In the genomic region with DNA sequence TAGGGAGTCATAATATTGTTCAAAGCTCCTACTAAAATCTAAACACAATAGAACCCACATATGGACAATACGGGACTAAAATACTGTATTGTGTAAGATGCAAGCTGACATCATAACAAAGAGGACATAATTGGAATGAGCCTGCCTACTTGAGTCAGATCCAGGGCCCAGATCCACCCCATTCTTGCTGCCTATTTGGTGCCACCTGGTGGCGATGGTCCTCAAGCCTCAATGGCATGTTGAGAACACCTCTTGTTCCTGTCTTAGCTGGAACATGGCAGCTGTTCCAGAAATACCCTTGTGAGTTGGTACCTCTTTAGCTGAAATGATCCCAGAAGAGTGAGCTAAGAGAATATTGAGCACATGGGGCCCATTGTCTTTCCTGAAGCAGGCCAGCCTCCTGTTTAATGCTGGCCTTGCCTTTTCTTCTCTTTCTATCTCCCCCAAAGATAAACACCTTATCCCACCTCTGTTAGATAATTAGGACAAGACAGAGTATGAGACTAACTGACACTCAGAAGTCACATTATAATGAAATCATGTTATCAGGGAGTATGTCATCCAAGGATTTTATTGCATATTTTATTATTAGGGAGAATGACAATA, we compare ENCODE assay signal across 8 cellular contexts.
DNase-seq lines count a peak whose midpoint lies in the region; ATAC-seq and TF ChIP-seq lines count a peak whose summit lies in the region.

No MANE protein-coding gene starts in this region.

- no peaks in the 10 kb centered on the region for H3K4me1 ChIP-seq in thyroid gland

- 35 to 39% methylated on average over 2 of the region's 2 CpGs for WGBS in thyroid gland, 2 donors

- peak in 3 of 6 experiments; percentile 21 to 52 (median 32) for TF ChIP-seq CTCF in thyroid gland (IDR thresholded peaks at IDR 0.05)

- intact Hi-C loops in thyroid gland (cut with DNase I): loop anchor here (10.0 kb wide), 1 partner anchor 867 kb away; no protein-coding TSS in a partner anchor

- H3K27me3 ChIP-seq in thyroid gland: no peaks in the 10 kb centered on the region

- TF ChIP-seq POLR2A in thyroid gland (IDR thresholded peaks at IDR 0.05): no peak

- no peaks in the 10 kb centered on the region for H3K36me3 ChIP-seq in thyroid gland

- ATAC-seq in GM19397 (IDR thresholded peaks at IDR 0.05; ENCODE audit: unreplicated experiment) (peak; percentile 86), HG03469 (IDR thresholded peaks at IDR 0.05; ENCODE audit: unreplicated experiment) (peak; percentile 58)

- no peaks in the 10 kb centered on the region for H3K9me3 ChIP-seq in thyroid gland

- no peak overlapping the region for H3K27ac ChIP-seq in thyroid gland

- no peak overlapping the region for H3K4me3 ChIP-seq in thyroid gland (replicated peaks in 1 of 3)

- DNase-seq in ELR (ENCODE audit: low read depth) (peak; percentile 23), NCI-H526 (lab: John Stamatoyannopoulos, UW) (peak; percentile 51 to 86), amniotic epithelial cell (ENCODE audit: low read depth) (peak; percentile 1), kidney tubule cell (ENCODE audit: low spot score) (peak; percentile 83), thyroid gland (peak; percentile 46 to 72), occipital lobe (lab: John Stamatoyannopoulos, UW) (no peak)
